Comparison of ENCODE assay signal across 5 cellular contexts in genomic region chr22:37358386-37358785, GRCh38.
"Had no signal": no experiment of that assay in that cellular context is flagged by ENCODE, and none has a peak within 500 bp of the region (broad histone marks: within the 10 kb centered on the region; RNA-seq: fewer than 3 reads in every experiment).

No MANE protein-coding gene starts in this region.

- H3K36me3 ChIP-seq: HAP-1 had no signal

- H3K9me3 ChIP-seq: HAP-1 had no signal

- DNase-seq: KG1 had no signal

- H3K27ac Mint-ChIP-seq: GM23338 had no signal

- H3K4me1 ChIP-seq: HAP-1 had no signal

- H3K9me3 Mint-ChIP-seq: GM23338, IgD-negative memory B cell had no signal

- H3K36me3 Mint-ChIP-seq: IgD-negative memory B cell had no signal

- ATAC-seq: GM23338, HepG2 had no signal

- H3K4me2 ChIP-seq: GM23338 had no signal

- H3K4me3 Mint-ChIP-seq: GM23338, IgD-negative memory B cell had no signal

- FAIRE-seq: HepG2 had no signal

- H3K4me3 ChIP-seq: GM23338, HAP-1 had no signal

- H2AFZ ChIP-seq: GM23338 had no signal
